Comparison of ENCODE assay signal across 12 cellular contexts in genomic region chr5:179837076-179838011, GRCh38. TPM values are rescaled to one million over a fixed set of nuclear protein-coding genes. Genes with fewer than 3 reads are reported as not detected.
A peak's percentile ranks its signal among the peaks of the same experiment; 100 is the strongest.
DNase-seq lines count a peak whose midpoint lies in the region; ATAC-seq, FAIRE-seq and TF ChIP-seq lines count a peak whose summit lies in the region.
"Had no signal": no experiment of that assay in that cellular context is flagged by ENCODE, and none has a peak within 500 bp of the region (broad histone marks: within the 10 kb centered on the region; RNA-seq: fewer than 3 reads in every experiment).

No MANE protein-coding gene starts in this region.

- H3K4me3 Mint-ChIP-seq in GM23338 (no peak overlapping the region; the same call in 2 of the 3 replicates), memory B cell (no peak overlapping the region)
- peak overlapping the region; percentile 58 for H3K4me3 Mint-ChIP-seq in central memory CD8-positive, alpha-beta T cell

- peaks cover 34% of the 10 kb centered on the region; the same call in 2 of the 3 replicates for H3K4me1 ChIP-seq in A549
- no peaks in the 10 kb centered on the region for H3K4me1 ChIP-seq in GM23338 (ENCODE audit: insufficient read depth)

- TF ChIP-seq CTCF in A549 (IDR thresholded peaks at IDR 0.05) (no peak), GM23338 (conservative IDR thresholded peaks at IDR 0.05; ENCODE audit: low read depth in 2 of 2) (no peak)

- H3K4me2 ChIP-seq in A549 (no peak overlapping the region), GM23338 (no peak overlapping the region)
- H3K4me2 ChIP-seq: BLaER1 treated with 17β-estradiol and CSF1 and Interleukin-3, amounts not matched to agents 10 nM and 100 nM had no signal

- H3K27ac ChIP-seq in A549: 0 out of 6 replicates have a peak overlapping the region, but pooled peaks of 1 of the 2 experiments have one; percentile 0
- peak overlapping the region; percentile 33; the same call in 1 of the 2 replicates for H3K27ac ChIP-seq in GM23338 (ENCODE audit: low read depth)

- H3K36me3 Mint-ChIP-seq in GM23338 (ENCODE audit: low read depth) (peaks cover 91% of the 10 kb centered on the region), memory B cell (peaks cover 28% of the 10 kb centered on the region)
- peaks cover 67% of the 10 kb centered on the region for H3K36me3 Mint-ChIP-seq in central memory CD8-positive, alpha-beta T cell (ENCODE audit: insufficient read depth)

- peaks cover 8% of the 10 kb centered on the region for H3K9me3 Mint-ChIP-seq in GM23338
- no peaks in the 10 kb centered on the region for H3K9me3 Mint-ChIP-seq in central memory CD8-positive, alpha-beta T cell
- H3K9me3 Mint-ChIP-seq in memory B cell: no peaks in the 10 kb centered on the region

- H3K9me3 ChIP-seq in A549: no peaks in the 10 kb centered on the region

- no peak for FAIRE-seq in A549 (lab: Jason Lieb, UNC)
- FAIRE-seq: keratinocyte had no signal

- WGBS in A549 (ENCODE audit: missing lambda C conversion rate): 83% methylated on average over 15 of the region's 15 CpGs

- H3K79me2 ChIP-seq in GM23338 (replicated peaks; ENCODE audit: insufficient read depth): no peaks in the 10 kb centered on the region

- H4K20me1 ChIP-seq in GM23338 (replicated peaks; ENCODE audit: insufficient read depth): 0 out of 2 replicates have a peak, but pooled peaks cover 4% of the 10 kb centered on the region

- no peak for TF ChIP-seq POLR2A in A549 (IDR thresholded peaks at IDR 0.05; ENCODE audit: low read length)

- H3K4me1 Mint-ChIP-seq in GM23338: no peaks in the 10 kb centered on the region
- peaks cover 25% of the 10 kb centered on the region for H3K4me1 Mint-ChIP-seq in central memory CD8-positive, alpha-beta T cell
- peaks cover 9% of the 10 kb centered on the region for H3K4me1 Mint-ChIP-seq in memory B cell

- CTCF ChIA-PET in A549 (lab: Yijun Ruan, JAX): interaction anchor here (0.6 to 2.3 kb wide), 7 partner anchors 12 to 74 kb away, joined by 3 to 9 read pairs (median 4); partner anchors contain the start of gene TBC1D9B

- H2AFZ ChIP-seq in GM23338: no peak overlapping the region

- H3K36me3 ChIP-seq in GM23338 (ENCODE audit: insufficient read depth): peaks cover 21% of the 10 kb centered on the region

- H3F3A ChIP-seq in GM23338 (replicated peaks; ENCODE audit: low read depth): peaks cover 18% of the 10 kb centered on the region; the same call in 1 of the 2 replicates

- H3K9me2 ChIP-seq in GM23338 (ENCODE audit: insufficient read depth): no peaks in the 10 kb centered on the region

- no peak for TF ChIP-seq EP300 in A549 (IDR thresholded peaks at IDR 0.05)

- ATAC-seq in A549: 0 out of 6 replicates have a peak, but pooled peaks of 1 of the 2 experiments have one; percentile 0
- ATAC-seq in GM23338: no peak
- no peak for ATAC-seq in central memory CD8-positive, alpha-beta T cell (replicated peaks; ENCODE audit: extremely low read depth, poor library complexity, severe bottlenecking)
- ATAC-seq in memory B cell (ENCODE audit: low read depth): no peak

- H3K27me3 ChIP-seq in GM23338 (ENCODE audit: insufficient read depth): no peaks in the 10 kb centered on the region
- H3K27me3 ChIP-seq: BLaER1 treated with 17β-estradiol and CSF1 and Interleukin-3, amounts not matched to agents 10 nM and 100 nM had no signal

- no peak for TF ChIP-seq RAD21 in A549 (conservative IDR thresholded peaks at IDR 0.05 in 1 of 2, IDR thresholded peaks at IDR 0.05 in 1 of 2)

- peaks cover 21% of the 10 kb centered on the region for H3K27me3 Mint-ChIP-seq in GM23338 (ENCODE audit: insufficient read depth, low read depth, poor library complexity)
- H3K27me3 Mint-ChIP-seq in central memory CD8-positive, alpha-beta T cell: no peaks in the 10 kb centered on the region
- H3K27me3 Mint-ChIP-seq in memory B cell: no peaks in the 10 kb centered on the region
- H3K27me3 Mint-ChIP-seq: progenitor cell of endocrine pancreas had no signal

- POLR2A ChIA-PET in A549 (lab: Yijun Ruan, JAX): interaction anchor here (0.6 to 1.4 kb wide), 3 partner anchors 10 to 176 kb away, joined by 3 to 7 read pairs (median 3); partner anchors contain the start of gene SQSTM1

- H3K27ac Mint-ChIP-seq in GM23338 (no peak overlapping the region), memory B cell (peak overlapping the region; percentile 81)
- peak overlapping the region; percentile 88 for H3K27ac Mint-ChIP-seq in central memory CD8-positive, alpha-beta T cell (ENCODE audit: low read depth)
- H3K27ac Mint-ChIP-seq: progenitor cell of endocrine pancreas had no signal

- DNase-seq in A549 (ENCODE audit: low read depth in 1 of 2, low spot score in 1 of 2): no peak
- no peak for DNase-seq in GM23338 (ENCODE audit: low spot score)
- DNase-seq in central memory CD8-positive, alpha-beta T cell (ENCODE audit: low spot score in 2 of 2): no peak
- no peak for DNase-seq in memory B cell (ENCODE audit: low spot score in 2 of 2)
- DNase-seq in NCI-H1436 (lab: John Stamatoyannopoulos, UW): no peak
- DNase-seq in stimulated activated CD4-positive, alpha-beta T cell treated with anti-CD3 and anti-CD28 coated beads, Interleukin-4, amount 100 ng/mL, for 24 hours: no peak
- no peak for DNase-seq in activated T-cell treated with anti-CD3 and anti-CD28 coated beads for 4 hours
- DNase-seq in activated effector memory CD4-positive, alpha-beta T cell treated with anti-CD3 and anti-CD28 coated beads, Interleukin-2, amount 50 U/mL, for 16 hours: no peak
- DNase-seq: NCI-H1694 treated with DMSO at 0.1 percent for 48 hours had no signal

- no peak overlapping the region for H3K4me3 ChIP-seq in A549
- H3K4me3 ChIP-seq in GM23338: no peak overlapping the region
- H3K4me3 ChIP-seq: BLaER1 treated with 17β-estradiol and CSF1 and Interleukin-3, amounts not matched to agents 10 nM and 100 nM had no signal

TF ChIP-seq in A549, 52 proteins besides CTCF, POLR2A, EP300 and RAD21 (continues in another document):
- no peak for TF ChIP-seq HES2 (IDR thresholded peaks at IDR 0.05)
- peak; percentile 81; the same call in 1 of the 2 replicates for TF ChIP-seq FOSB (CRISPR knock-in tag; IDR thresholded peaks at IDR 0.05)
- peak; percentile 14 to 72; a peak in 2 of 5 replicates for TF ChIP-seq JUN (IDR thresholded peaks at IDR 0.05)
- TF ChIP-seq TFCP2L1 (CRISPR knock-in tag; IDR thresholded peaks at IDR 0.05): 0 out of 2 replicates have a peak, but pooled peaks have one; percentile 41
- peak; percentile 61; the same call in 1 of the 2 replicates for TF ChIP-seq HOXA7 (CRISPR knock-in tag; IDR thresholded peaks at IDR 0.05)
- TF ChIP-seq CEBPB (IDR thresholded peaks at IDR 0.05): no peak
- TF ChIP-seq CBX2 (IDR thresholded peaks at IDR 0.05; ENCODE audit: borderline replicate concordance, low read depth): no peak

TF ChIP-seq in GM23338, 12 proteins besides CTCF, POLR2A, EP300 and RAD21 (continues in another document):
- no peak for TF ChIP-seq STAT1 (IDR thresholded peaks at IDR 0.05; ENCODE audit: unreplicated experiment)

RNA-seq across cellular contexts. Expression of gene SQSTM1, which starts 16.6 kb away (rescaled TPM):
- polyA plus RNA-seq in A549 (2011; rRNA removed) (362 and 415 TPM in 2 replicates), A549 (2017; fragmentation: RNase III; extraction: RNeasy Plus Mini Kit Qiagen cat#74134 plus additional on column Dnase treatment) (529 to 625 TPM (median 606 TPM) in 3 replicates), GM23338 (2016; fragmentation: Nextera tagmentation; extraction: Ambion mirVana) (52.5 and 58.0 TPM in 2 replicates)
- polyA plus RNA-seq in A549 (2012; cell fraction: cytosol; rRNA removed): 377 and 435 TPM in 2 replicates
- polyA plus RNA-seq in A549 (2012; cell fraction: nucleus; rRNA removed): 848 and 893 TPM in 2 replicates
- 233 and 259 TPM in 2 replicates for polyA minus RNA-seq in A549 (2011; rRNA and poly(A)+ RNA removed)
- total RNA-seq in GM23338 (2014; rRNA removed; shearing (Covaris generic)): 83.6 and 92.6 TPM in 2 replicates

RNA-seq across cellular contexts. Expression of gene MRNIP, which starts 21.3 kb away (rescaled TPM):
- polyA plus RNA-seq in A549 (2011; rRNA removed): 21.4 and 26.1 TPM in 2 replicates
- 19.4 and 20.7 TPM in 2 replicates for polyA plus RNA-seq in A549 (2012; cell fraction: cytosol; rRNA removed)
- polyA plus RNA-seq in A549 (2012; cell fraction: nucleus; rRNA removed): 155 and 197 TPM in 2 replicates
- 29.7 to 35.9 TPM (median 30.5 TPM) in 3 replicates for polyA plus RNA-seq in A549 (2017; fragmentation: RNase III; extraction: RNeasy Plus Mini Kit Qiagen cat#74134 plus additional on column Dnase treatment)
- polyA minus RNA-seq in A549 (2011; rRNA and poly(A)+ RNA removed): 12.2 and 13.2 TPM in 2 replicates
- 29.4 and 34.4 TPM in 2 replicates for total RNA-seq in GM23338 (2014; rRNA removed; shearing (Covaris generic))
- 18.0 and 18.2 TPM in 2 replicates for polyA plus RNA-seq in GM23338 (2016; fragmentation: Nextera tagmentation; extraction: Ambion mirVana)

RNA-seq across cellular contexts. Expression of gene MGAT4B, which starts 30.7 kb away (rescaled TPM):
- 57.4 and 110 TPM in 2 replicates for polyA plus RNA-seq in A549 (2011; rRNA removed)
- polyA plus RNA-seq in A549 (2012; cell fraction: cytosol; rRNA removed): 145 and 194 TPM in 2 replicates
- polyA plus RNA-seq in A549 (2012; cell fraction: nucleus; rRNA removed): 436 and 532 TPM in 2 replicates
- polyA plus RNA-seq in A549 (2017; fragmentation: RNase III; extraction: RNeasy Plus Mini Kit Qiagen cat#74134 plus additional on column Dnase treatment): 153 to 166 TPM (median 153 TPM) in 3 replicates
- polyA minus RNA-seq in A549 (2011; rRNA and poly(A)+ RNA removed): 132 and 144 TPM in 2 replicates
- 101 and 102 TPM in 2 replicates for total RNA-seq in GM23338 (2014; rRNA removed; shearing (Covaris generic))
- polyA plus RNA-seq in GM23338 (2016; fragmentation: Nextera tagmentation; extraction: Ambion mirVana): 32.3 and 37.7 TPM in 2 replicates

RNA-seq across cellular contexts. Expression of gene LTC4S, which starts 43.6 kb away (rescaled TPM):
- not detected in 2 replicates for polyA plus RNA-seq in A549 (2011; rRNA removed)
- 0.08 and 0.19 TPM in 2 replicates for polyA plus RNA-seq in A549 (2012; cell fraction: cytosol; rRNA removed)
- polyA plus RNA-seq in A549 (2012; cell fraction: nucleus; rRNA removed): 0.67 and 1.3 TPM in 2 replicates
- 0.26 TPM in 1 of 3 replicates, not detected in the others for polyA plus RNA-seq in A549 (2017; fragmentation: RNase III; extraction: RNeasy Plus Mini Kit Qiagen cat#74134 plus additional on column Dnase treatment)
- polyA minus RNA-seq in A549 (2011; rRNA and poly(A)+ RNA removed): not detected in 2 replicates
- total RNA-seq in GM23338 (2014; rRNA removed; shearing (Covaris generic)): 1.2 and 10.1 TPM in 2 replicates
- 4.0 and 5.8 TPM in 2 replicates for polyA plus RNA-seq in GM23338 (2016; fragmentation: Nextera tagmentation; extraction: Ambion mirVana)
- polyA plus RNA-seq: keratinocyte had no signal
